Comparison of ENCODE assay signal across 8 cellular contexts in the genomic region with DNA sequence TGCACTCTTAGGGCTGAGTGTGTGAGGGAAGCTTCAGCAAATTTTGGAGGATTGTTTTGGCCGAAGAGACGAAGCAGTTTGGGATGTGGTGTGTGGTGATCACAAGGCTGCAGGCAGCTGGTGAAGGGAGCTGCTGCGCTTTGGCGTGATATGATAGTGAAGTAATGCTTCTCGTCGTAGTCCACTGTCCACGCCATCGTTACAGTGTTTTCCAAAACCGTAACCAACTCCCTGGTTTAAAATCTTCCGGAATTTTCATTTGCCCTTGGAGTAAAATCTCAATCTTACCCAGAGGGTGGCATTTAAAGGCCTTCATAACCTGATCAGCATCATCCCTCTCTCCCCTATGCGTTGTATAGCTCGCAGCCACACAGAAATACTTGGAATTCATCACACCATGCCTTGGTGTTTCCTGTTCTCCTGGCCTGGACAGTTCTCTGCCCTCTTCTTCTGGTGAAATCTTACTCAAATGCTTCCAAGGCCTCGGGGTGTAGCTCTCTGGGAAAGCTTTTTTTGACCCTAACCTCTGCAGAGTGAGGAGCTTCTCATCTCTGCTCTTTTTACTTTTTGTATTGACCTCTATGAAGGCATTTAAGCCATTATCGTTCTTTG. TPM values are rescaled to one million over a fixed set of nuclear protein-coding genes. Genes with fewer than 3 reads are reported as not detected.
DNase-seq lines count a peak whose midpoint lies in the region; ATAC-seq and TF ChIP-seq lines count a peak whose summit lies in the region.

No MANE protein-coding gene starts in this region.

- H2AFZ ChIP-seq in OCI-LY3 (ENCODE audit: low read depth, low read length): peak overlapping the region; percentile 50; the same call in 1 of the 2 replicates

- no peak for TF ChIP-seq EP300 in suprapubic skin (IDR thresholded peaks at IDR 0.05)

- peak overlapping the region; percentile 41 for H3K27ac ChIP-seq in OCI-LY3 (ENCODE audit: low read length)
- peak overlapping the region; percentile 90 for H3K27ac ChIP-seq in colonic mucosa
- peak overlapping the region; percentile 82 to 91 (median 87) for H3K27ac ChIP-seq in right lobe of liver
- H3K27ac ChIP-seq in suprapubic skin: peak overlapping the region; percentile 86

- H3K4me1 ChIP-seq in OCI-LY3 (ENCODE audit: low read length): peaks cover 13% of the 10 kb centered on the region
- H3K4me1 ChIP-seq in colonic mucosa: no peaks in the 10 kb centered on the region
- peaks cover 0 to 19% (median 0%) of the 10 kb centered on the region in 4 donors for H3K4me1 ChIP-seq in right lobe of liver
- H3K4me1 ChIP-seq in suprapubic skin: peaks cover 28% of the 10 kb centered on the region

- peak overlapping the region; percentile 97 for H3K4me3 ChIP-seq in OCI-LY3 (ENCODE audit: low read length)
- peak overlapping the region; percentile 77 for H3K4me3 ChIP-seq in colonic mucosa
- peak overlapping the region; percentile 83 to 85 (median 84) for H3K4me3 ChIP-seq in right lobe of liver
- peak overlapping the region; percentile 69 for H3K4me3 ChIP-seq in suprapubic skin

- H3K36me3 ChIP-seq in OCI-LY3 (replicated peaks; ENCODE audit: low read depth, low read length) (peaks cover 31% of the 10 kb centered on the region), colonic mucosa (no peaks in the 10 kb centered on the region), right lobe of liver (no peaks in the 10 kb centered on the region), suprapubic skin (peaks cover 6% of the 10 kb centered on the region)

- peaks cover 29% of the 10 kb centered on the region for H4K20me1 ChIP-seq in OCI-LY3 (ENCODE audit: insufficient read depth, low read length)

- H3K9ac ChIP-seq in OCI-LY3 (ENCODE audit: low read length) (peak overlapping the region; percentile 85), colonic mucosa (ENCODE audit: low read depth in 2 of 2, low read length in 2 of 2) (peak overlapping the region; percentile 89 to 96)

- peak overlapping the region; percentile 97 for H3K4me2 ChIP-seq in OCI-LY3 (ENCODE audit: low read length)

- DNase-seq in NCI-H1417 (lab: John Stamatoyannopoulos, UW): peak in 2 of 3 experiments; percentile 38 to 56
- no peak for DNase-seq in NCI-H1417 treated with DMSO at 0.1 percent for 48 hours (lab: John Stamatoyannopoulos, UW)
- no peak for DNase-seq in colonic mucosa
- no peak for DNase-seq in right lobe of liver
- DNase-seq in suprapubic skin (ENCODE audit: low spot score in 2 of 2): no peak
- no peak for DNase-seq in LoVo (ENCODE audit: low spot score)

- H3K79me2 ChIP-seq in OCI-LY3 (ENCODE audit: low read length): peaks cover 56% of the 10 kb centered on the region

- no peak for TF ChIP-seq POLR2A in right lobe of liver (IDR thresholded peaks at IDR 0.05)
- TF ChIP-seq POLR2A in suprapubic skin (IDR thresholded peaks at IDR 0.05): no peak

- ATAC-seq in HG02588 (IDR thresholded peaks at IDR 0.05; ENCODE audit: unreplicated experiment): peak; percentile 13
- ATAC-seq in right lobe of liver: peak; percentile 44 to 60 (median 58)

- 0% methylated on average over 12 of the region's 14 CpGs for WGBS in right lobe of liver (ENCODE audit: insufficient coverage, low coverage, low lambda C conversion rate, missing lambda C conversion rate)
- 1% methylated on average over 14 of the region's 14 CpGs for WGBS in suprapubic skin

- intact Hi-C loops in colonic mucosa (cut with DNase I): no loop called here
- intact Hi-C loops in right lobe of liver (cut with DNase I): no loop called here

- H3K9me3 ChIP-seq in OCI-LY3 (ENCODE audit: insufficient read depth, low read length) (no peaks in the 10 kb centered on the region), colonic mucosa (no peaks in the 10 kb centered on the region), right lobe of liver (no peaks in the 10 kb centered on the region), suprapubic skin (no peaks in the 10 kb centered on the region)

- H3K27me3 ChIP-seq in OCI-LY3 (ENCODE audit: low read depth, low read length): no peaks in the 10 kb centered on the region
- H3K27me3 ChIP-seq in colonic mucosa: no peaks in the 10 kb centered on the region
- H3K27me3 ChIP-seq in right lobe of liver: no peaks in the 10 kb centered on the region
- H3K27me3 ChIP-seq in suprapubic skin: no peaks in the 10 kb centered on the region

- TF ChIP-seq CTCF in OCI-LY3 (IDR thresholded peaks at IDR 0.05; ENCODE audit: low read depth, low read length) (no peak), colonic mucosa (IDR thresholded peaks at IDR 0.05) (no peak), right lobe of liver (IDR thresholded peaks at IDR 0.05) (no peak), suprapubic skin (IDR thresholded peaks at IDR 0.05) (no peak)

RNA-seq across cellular contexts. Expression of a gene that starts 0.8 kb away (rescaled TPM):
- total RNA-seq in colonic mucosa (10 to 100 TPM; 23.8 to 34.1 TPM), right lobe of liver (10 to 100 TPM in 4 of 6 experiments, 1 to 10 TPM in 2; 7.3 to 15.4 (median 10.2) TPM), suprapubic skin (10 to 100 TPM; 21.2 to 43.0 (median 30.2) TPM)

Comparison
In these comparisons a context has a peak if more than half of its experiments do, and no peak if none do; other contexts are left out.
1. DNase-seq: peak in NCI-H1417 (2 of 3); none in NCI-H1417 treated with DMSO at 0.1 percent for 48 hours (single experiment), colonic mucosa (single experiment), right lobe of liver (0 of 3), suprapubic skin (0 of 2) and LoVo (single experiment).
2. Peak in every context shown above with its lines, with median percentiles within 50 percentile points of each other: H3K27ac ChIP-seq and H3K4me3 ChIP-seq.